In the genomic region with DNA sequence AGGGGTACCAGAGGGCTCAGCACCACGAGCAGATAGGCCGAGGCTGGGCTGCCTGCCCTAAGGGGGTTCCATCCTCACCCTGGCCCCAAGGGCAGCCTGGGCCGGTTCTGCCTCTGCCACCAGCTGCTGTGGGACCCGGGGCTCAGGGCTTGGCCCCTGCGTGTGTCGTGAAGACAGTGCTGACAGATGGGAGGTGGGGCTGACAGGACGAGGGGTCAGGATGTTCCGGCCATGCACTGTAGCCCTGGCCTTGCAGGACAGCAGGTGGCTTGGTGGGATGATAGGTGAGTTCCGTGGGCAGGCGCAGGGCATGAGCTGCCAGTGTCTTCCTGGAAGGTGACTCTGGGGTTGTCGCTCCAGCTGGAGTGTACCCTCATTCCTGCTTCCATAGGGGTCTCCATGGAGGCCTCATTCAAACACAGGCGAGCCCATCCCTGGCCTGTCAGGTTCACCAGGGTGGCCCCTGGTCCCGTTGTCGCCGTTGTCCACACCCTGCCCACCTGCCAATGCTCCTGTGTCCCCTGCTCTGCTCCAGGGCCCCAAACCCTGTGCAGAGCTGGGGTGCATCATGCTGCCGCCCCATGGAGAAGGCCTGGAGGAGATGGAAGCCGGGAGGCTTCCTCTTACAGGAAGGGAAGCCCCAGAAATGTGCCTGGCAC, we compare ENCODE assay signal across 11 cellular contexts. TPM values are rescaled to one million over a fixed set of nuclear protein-coding genes. Genes with fewer than 3 reads are reported as not detected.
DNase-seq lines count a peak whose midpoint lies in the region; ATAC-seq and TF ChIP-seq lines count a peak whose summit lies in the region.
"Had no signal": no experiment of that assay in that cellular context is flagged by ENCODE, and none has a peak within 500 bp of the region (broad histone marks: within the 10 kb centered on the region; RNA-seq: fewer than 3 reads in every experiment).

No MANE protein-coding gene starts in this region.

- H3K36me3 ChIP-seq in muscle layer of colon (ENCODE audit: insufficient read depth, low read length) (peaks cover 19% of the 10 kb centered on the region), upper lobe of right lung (peaks cover 26% of the 10 kb centered on the region), testis (ENCODE audit: low read depth, missing control alignments) (no peaks in the 10 kb centered on the region)

- H3K9ac ChIP-seq in muscle layer of colon (ENCODE audit: low read length): no peak overlapping the region
- H3K9ac ChIP-seq: KMS-11 had no signal

- 63% methylated on average over 16 of the region's 17 CpGs; no CpG with 5 or more reads in 1 of the 2 donors for WGBS in testis, 2 donors

- H3K4me3 ChIP-seq in muscle layer of colon (ENCODE audit: low read depth in 1 of 2, low read length in 2 of 2): no peak overlapping the region
- H3K4me3 ChIP-seq in upper lobe of right lung: no peak overlapping the region
- no peak overlapping the region for H3K4me3 ChIP-seq in testis

- peaks cover 35% of the 10 kb centered on the region for H3K4me1 ChIP-seq in muscle layer of colon (ENCODE audit: insufficient read depth, low read length)
- peaks cover 39% of the 10 kb centered on the region for H3K4me1 ChIP-seq in upper lobe of right lung
- H3K4me1 ChIP-seq in testis: peaks cover 21% of the 10 kb centered on the region

- ATAC-seq in upper lobe of right lung: no peak

- H3K9me3 ChIP-seq in muscle layer of colon (ENCODE audit: low read length) (no peaks in the 10 kb centered on the region), upper lobe of right lung (no peaks in the 10 kb centered on the region), testis (no peaks in the 10 kb centered on the region)

- no peak for TF ChIP-seq POLR2A in testis (IDR thresholded peaks at IDR 0.05)

- peak overlapping the region; percentile 90 for H3K27ac ChIP-seq in cingulate gyrus (ENCODE audit: low read depth, low read length)
- H3K27ac ChIP-seq in muscle layer of colon (ENCODE audit: low read depth, low read length): peak overlapping the region; percentile 79
- H3K27ac ChIP-seq in upper lobe of right lung: peak overlapping the region; percentile 90
- H3K27ac ChIP-seq in testis: peak overlapping the region in 1 of 2 donors; percentile 92
- H3K27ac ChIP-seq: KMS-11 had no signal

- peaks cover 37% of the 10 kb centered on the region for H3K4me1 Mint-ChIP-seq in activated naive CD4-positive, alpha-beta T cell treated with anti-CD3 and anti-CD28 coated beads, Interleukin-2, amount 10 ng/mL, durations not matched to agents 7 days and 5 days

- H3K27me3 ChIP-seq in muscle layer of colon (ENCODE audit: control insufficient read depth in 1 of 2, insufficient read depth in 2 of 2, low read length in 2 of 2) (no peaks in the 10 kb centered on the region), upper lobe of right lung (no peaks in the 10 kb centered on the region), testis (no peaks in the 10 kb centered on the region)

- CTCF ChIA-PET in activated naive CD4-positive, alpha-beta T cell treated with anti-CD3 and anti-CD28 coated beads, Interleukin-2, amount 10 ng/mL, durations not matched to agents 7 days and 5 days (lab: Charles Lee): no interaction called here

- DNase-seq in activated naive CD4-positive, alpha-beta T cell treated with anti-CD3 and anti-CD28 coated beads, Interleukin-2, amount 10 ng/mL, durations not matched to agents 7 days and 5 days: no peak
- DNase-seq in activated naive CD4-positive, alpha-beta T cell treated with anti-CD3 and anti-CD28 coated beads, Interleukin-2, amount 50 U/mL, for 16 hours: no peak
- no peak for DNase-seq in upper lobe of right lung
- DNase-seq in CD1c-positive myeloid dendritic cell (ENCODE audit: extremely low spot score): no peak
- no peak for DNase-seq in T1000 (lab: John Stamatoyannopoulos, UW)
- DNase-seq in testis: no peak
- DNase-seq: left cardiac atrium, T-helper 9 cell had no signal

- H3K4me3 Mint-ChIP-seq in activated naive CD4-positive, alpha-beta T cell treated with anti-CD3 and anti-CD28 coated beads, Interleukin-2, amount 10 ng/mL, durations not matched to agents 7 days and 5 days: no peak overlapping the region

- intact Hi-C loops in upper lobe of right lung (cut with DNase I) (no loop called here), testis (cut with DNase I; ENCODE audit: low total_unique reads) (no loop called here)

- H3K9me3 Mint-ChIP-seq in activated naive CD4-positive, alpha-beta T cell treated with anti-CD3 and anti-CD28 coated beads, Interleukin-2, amount 10 ng/mL, durations not matched to agents 7 days and 5 days: no peaks in the 10 kb centered on the region

- H3K36me3 Mint-ChIP-seq in activated naive CD4-positive, alpha-beta T cell treated with anti-CD3 and anti-CD28 coated beads, Interleukin-2, amount 10 ng/mL, durations not matched to agents 7 days and 5 days: peaks cover 27% of the 10 kb centered on the region

- H3K27ac Mint-ChIP-seq in activated naive CD4-positive, alpha-beta T cell treated with anti-CD3 and anti-CD28 coated beads, Interleukin-2, amount 10 ng/mL, durations not matched to agents 7 days and 5 days: peak overlapping the region; percentile 92

- TF ChIP-seq CTCF in upper lobe of right lung (IDR thresholded peaks at IDR 0.05): no peak
- TF ChIP-seq CTCF in testis (IDR thresholded peaks at IDR 0.05): no peak

- no peaks in the 10 kb centered on the region for H3K27me3 Mint-ChIP-seq in activated naive CD4-positive, alpha-beta T cell treated with anti-CD3 and anti-CD28 coated beads, Interleukin-2, amount 10 ng/mL, durations not matched to agents 7 days and 5 days

RNA-seq across cellular contexts. Expression of gene WDR45B, which starts 57.2 kb away (rescaled TPM):
- 65.1 TPM for total RNA-seq in upper lobe of right lung
- 100 to 1,000 TPM; 163 to 165 TPM for total RNA-seq in testis
- 142 TPM for polyA plus RNA-seq in testis (ENCODE audit: insufficient read depth, low read depth, low replicate concordance)
